ENCODE assay signal across 1 cellular context in genomic region chr6:110180228-110181008, GRCh38.
TF ChIP-seq lines count a peak whose summit lies in the region.

Gene CDC40, plus strand, starts transcription at chr6:110180427. Its CDS starts 18 bp downstream, at chr6:110180445.

TF ChIP-seq in HEK293, 187 proteins besides CTCF, POLR2A, EP300 and RAD21 (continued from another document):
- TF ChIP-seq ZNF280D (tag by site-specific recombination; IDR thresholded peaks at IDR 0.05) (no peak), ZEB2 (tag by site-specific recombination; IDR thresholded peaks at IDR 0.05) (no peak), INSM2 (tag by site-specific recombination; IDR thresholded peaks at IDR 0.05) (no peak), ZBTB11 (tag by site-specific recombination; conservative IDR thresholded peaks at IDR 0.05; ENCODE audit: low read depth) (peak; percentile 46), GLI2 (tag by site-specific recombination; IDR thresholded peaks at IDR 0.05; ENCODE audit: borderline replicate concordance, low read depth) (no peak), ZNF274 (IDR thresholded peaks at IDR 0.05; ENCODE audit: low read length) (no peak), ZNF274 (tag by site-specific recombination; IDR thresholded peaks at IDR 0.05; ENCODE audit: borderline replicate concordance) (no peak), OVOL3 (tag by site-specific recombination; IDR thresholded peaks at IDR 0.05) (no peak), SP3 (tag by site-specific recombination; IDR thresholded peaks at IDR 0.05) (no peak), ZNF654 (tag by site-specific recombination; IDR thresholded peaks at IDR 0.05; ENCODE audit: low read depth) (no peak; the same call in 1 of the 2 replicates), TSHZ1 (tag by site-specific recombination; IDR thresholded peaks at IDR 0.05; ENCODE audit: borderline replicate concordance) (no peak), ZNF585B (tag by site-specific recombination; IDR thresholded peaks at IDR 0.05) (no peak), ZNF121 (tag by site-specific recombination; IDR thresholded peaks at IDR 0.05) (no peak), ZNF148 (tag by site-specific recombination; IDR thresholded peaks at IDR 0.05; ENCODE audit: borderline replicate concordance) (no peak), ZBTB48 (tag by site-specific recombination; IDR thresholded peaks at IDR 0.05) (no peak; the same call in 1 of the 2 replicates), ZNF555 (tag by site-specific recombination; conservative IDR thresholded peaks at IDR 0.05) (no peak), TCF7L2 (IDR thresholded peaks at IDR 0.05; ENCODE audit: borderline replicate concordance, low read depth, low read length) (no peak), ZBTB7A (tag by site-specific recombination; IDR thresholded peaks at IDR 0.05; ENCODE audit: low read depth) (no peak), ZBTB1 (tag by site-specific recombination; IDR thresholded peaks at IDR 0.05) (no peak), ZNF335 (tag by site-specific recombination; conservative IDR thresholded peaks at IDR 0.05) (peak; percentile 53), ZNF404 (tag by site-specific recombination; IDR thresholded peaks at IDR 0.05) (no peak), SCRT1 (tag by site-specific recombination; IDR thresholded peaks at IDR 0.05; ENCODE audit: borderline replicate concordance) (no peak), ZNF596 (tag by site-specific recombination; IDR thresholded peaks at IDR 0.05) (no peak), ZNF157 (tag by site-specific recombination; IDR thresholded peaks at IDR 0.05) (no peak), ZBTB44 (tag by site-specific recombination; IDR thresholded peaks at IDR 0.05) (no peak; the same call in 1 of the 2 replicates), ZNF266 (tag by site-specific recombination; IDR thresholded peaks at IDR 0.05; ENCODE audit: low read depth) (no peak), SETDB1 (IDR thresholded peaks at IDR 0.05; ENCODE audit: insufficient read length, low read length) (no peak), ZNF518A (tag by site-specific recombination; conservative IDR thresholded peaks at IDR 0.05; ENCODE audit: low read depth) (no peak), ZNF184 (tag by site-specific recombination; IDR thresholded peaks at IDR 0.05) (peak; percentile 75), YY2 (tag by site-specific recombination; IDR thresholded peaks at IDR 0.05) (no peak), FEZF1 (tag by site-specific recombination; IDR thresholded peaks at IDR 0.05) (no peak)
